Comparison of ENCODE assay signal across 7 cellular contexts in the genomic region with DNA sequence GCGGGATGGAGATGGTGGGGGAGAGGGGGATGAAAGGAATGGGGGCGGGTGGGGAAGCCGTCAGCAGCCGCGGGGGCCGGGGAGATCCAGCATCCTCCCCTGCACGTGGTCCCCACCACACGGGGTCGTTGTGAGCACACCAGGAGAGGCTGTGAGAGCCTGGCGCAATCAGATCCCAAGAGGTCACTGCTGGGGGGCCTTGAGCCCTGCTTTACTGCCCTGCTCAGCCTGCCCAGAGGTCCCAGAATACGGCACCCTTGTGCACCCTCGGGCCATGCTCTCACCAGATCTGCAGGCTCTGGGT. TPM values are rescaled to one million over a fixed set of nuclear protein-coding genes. Genes with fewer than 3 reads are reported as not detected.
DNase-seq lines count a peak whose midpoint lies in the region; FAIRE-seq and TF ChIP-seq lines count a peak whose summit lies in the region.

No MANE protein-coding gene starts in this region.

- no peak overlapping the region for H2AFZ ChIP-seq in endothelial cell of umbilical vein (ENCODE audit: low read depth, low read length)

- no peaks in the 10 kb centered on the region for H3K27me3 ChIP-seq in endothelial cell of umbilical vein (ENCODE audit: control insufficient read depth in 2 of 2, insufficient read depth in 2 of 2, low read length in 2 of 2)
- H3K27me3 ChIP-seq in ovary: no peaks in the 10 kb centered on the region

- FAIRE-seq in GM12892 (lab: Jason Lieb, UNC) (no peak), endothelial cell of umbilical vein (lab: Jason Lieb, UNC) (no peak)

- no peaks in the 10 kb centered on the region for H3K4me1 ChIP-seq in endothelial cell of umbilical vein (ENCODE audit: control insufficient read depth, extremely low read depth, insufficient read depth, low read length)
- H3K4me1 ChIP-seq in ovary (ENCODE audit: insufficient read depth): no peaks in the 10 kb centered on the region

- H4K20me1 ChIP-seq in endothelial cell of umbilical vein (replicated peaks; ENCODE audit: control insufficient read depth, extremely low read depth, insufficient read depth, low read length): no peaks in the 10 kb centered on the region

- WGBS in ovary, 3 donors: 2 to 3% (median 2%) methylated on average over 11 to 12 of the region's 12 CpGs

- no peak overlapping the region for H3K9ac ChIP-seq in endothelial cell of umbilical vein (replicated peaks; ENCODE audit: extremely low read depth, insufficient read depth, low read length)

- DNase-seq in GM12892 (ENCODE audit: insufficient read length) (peak; percentile 62), NCI-H524 treated with DMSO at 0.1 percent for 48 hours (lab: John Stamatoyannopoulos, UW) (peak; percentile 21), endothelial cell of umbilical vein (ENCODE audit: low read depth, low spot score) (peak; percentile 10), ovary (peak; percentile 27 to 61 (median 37)), SIG-M5 treated with dmso at 0.1 percent for 504 hours (lab: John Stamatoyannopoulos, UW; ENCODE audit: unreplicated experiment) (no peak), G401 (ENCODE audit: low spot score) (no peak)
- DNase-seq in stimulated activated CD4-positive, alpha-beta T cell treated with anti-CD3 and anti-CD28 coated beads, Interleukin-2, amount 100 ng/mL, for 48 hours: no peak

- CTCF ChIA-PET in endothelial cell of umbilical vein (lab: Charles Lee): interaction anchor here (0.6 to 2.2 kb wide), 7 partner anchors 92 to 362 kb away, joined by 3 to 26 read pairs (median 4); no protein-coding TSS in a partner anchor

- H3K9me3 ChIP-seq in endothelial cell of umbilical vein (replicated peaks; ENCODE audit: control insufficient read depth, insufficient read depth, low read length) (no peaks in the 10 kb centered on the region), ovary (no peaks in the 10 kb centered on the region)

- H3K9me1 ChIP-seq in endothelial cell of umbilical vein (replicated peaks; ENCODE audit: control insufficient read depth, extremely low read depth, insufficient read depth, low read length): no peaks in the 10 kb centered on the region

- no TSS peak for BruUV-seq in endothelial cell of umbilical vein (replicated peaks; lab: Mats Ljungman, UMichigan)

- POLR2A ChIA-PET in endothelial cell of umbilical vein (lab: Charles Lee): no interaction called here

- H3K36me3 ChIP-seq in endothelial cell of umbilical vein (ENCODE audit: control insufficient read depth in 2 of 2, extremely low read depth in 1 of 2, insufficient read depth in 2 of 2, low read length in 2 of 2): peaks cover 0 to 2% of the 10 kb centered on the region in 2 experiments
- H3K36me3 ChIP-seq in ovary: no peaks in the 10 kb centered on the region

- in situ Hi-C loops in G401 (cut with HindIII; ENCODE audit: low sequenced_read_pairs): no loop called here

- peak in 1 of 2 donors; percentile 69 for TF ChIP-seq CTCF in endothelial cell of umbilical vein (IDR thresholded peaks at IDR 0.05; ENCODE audit: extremely low read depth in 1 of 2, insufficient read depth in 1 of 2, low read depth in 1 of 2, low read length in 2 of 2)
- no peak for TF ChIP-seq CTCF in ovary (IDR thresholded peaks at IDR 0.05)

- H3K4me3 ChIP-seq in endothelial cell of umbilical vein (replicated peaks in 1 of 3; ENCODE audit: insufficient read depth in 1 of 3, low read depth in 1 of 3, low read length in 3 of 3): no peak overlapping the region
- H3K4me3 ChIP-seq in ovary: no peak overlapping the region

- H3K27ac ChIP-seq in endothelial cell of umbilical vein (ENCODE audit: insufficient read depth, low read depth, low read length): no peak overlapping the region
- no peak overlapping the region for H3K27ac ChIP-seq in ovary

- H3K79me2 ChIP-seq in endothelial cell of umbilical vein (ENCODE audit: control insufficient read depth, insufficient read depth, low read length): no peaks in the 10 kb centered on the region

- intact Hi-C loops in endothelial cell of umbilical vein (cut with micrococcal nuclease) (loop anchor here (1.0 to 5.0 kb wide), 2 partner anchors 280 to 362 kb away; no protein-coding TSS in a partner anchor), ovary (cut with DNase I) (no loop called here)

- TF ChIP-seq POLR2A in GM12892 (IDR thresholded peaks at IDR 0.05; ENCODE audit: low read depth, low read length): no peak
- no peak for TF ChIP-seq POLR2A in endothelial cell of umbilical vein (IDR thresholded peaks at IDR 0.05; ENCODE audit: low read depth, low read length)
- TF ChIP-seq POLR2A in ovary (IDR thresholded peaks at IDR 0.05): no peak

- dilution Hi-C loops in endothelial cell of umbilical vein (cut with MboI; ENCODE audit: extremely low pct_ligation_motif_present, low sequenced_read_pairs): no loop called here

- no peak overlapping the region for H3K4me2 ChIP-seq in endothelial cell of umbilical vein (ENCODE audit: insufficient read depth, low read length)

- no peak for TF ChIP-seq EP300 in ovary (IDR thresholded peaks at IDR 0.05)

TF ChIP-seq in endothelial cell of umbilical vein, 7 proteins besides CTCF, POLR2A, EP300 and RAD21:
- TF ChIP-seq POLR2AphosphoS5 (IDR thresholded peaks at IDR 0.05; ENCODE audit: insufficient read depth, low read depth, low read length) (no peak), MYC (IDR thresholded peaks at IDR 0.05; ENCODE audit: low read depth, low read length) (no peak), JUN (IDR thresholded peaks at IDR 0.05; ENCODE audit: borderline replicate concordance, insufficient read depth, insufficient read length, low read depth) (no peak), MAX (IDR thresholded peaks at IDR 0.05; ENCODE audit: insufficient read depth, insufficient read length) (no peak), EZH2 (IDR thresholded peaks at IDR 0.05; ENCODE audit: borderline replicate concordance, low read depth, low read length, severe bottlenecking) (no peak), GATA2 (IDR thresholded peaks at IDR 0.05; ENCODE audit: insufficient read depth, insufficient read length, low read depth, low read length) (no peak), FOS (IDR thresholded peaks at IDR 0.05; ENCODE audit: borderline replicate concordance, insufficient read depth, low read length) (no peak)

RNA-seq across cellular contexts. Expression of gene CABP7, which starts 7.4 kb away (rescaled TPM):
- 0.08 TPM for polyA plus RNA-seq in GM12892 (2012; ENCODE audit: missing spikeins)
- total RNA-seq in endothelial cell of umbilical vein (not detected in 2 replicates), ovary (under 1 TPM in 2 of 7 donors, not detected in 5; 0.07 to 0.23 TPM)
- polyA plus RNA-seq in endothelial cell of umbilical vein (not detected in 2 replicates), ovary (under 1 TPM in 1 of 2 donors, not detected in 1; 0.04 TPM)
- not detected in 2 replicates for polyA plus RNA-seq in endothelial cell of umbilical vein (2011; cell fraction: cytosol; rRNA removed)
- polyA plus RNA-seq in endothelial cell of umbilical vein (2011; cell fraction: nucleus; rRNA removed): 0.04 TPM in 1 of 2 replicates, not detected in the other
- 0.08 TPM in 2 replicates for polyA plus RNA-seq in endothelial cell of umbilical vein (2012)
- polyA minus RNA-seq in endothelial cell of umbilical vein: not detected in 2 replicates
- not detected for polyA minus RNA-seq in endothelial cell of umbilical vein (2011; cell fraction: cytosol; rRNA and poly(A)+ RNA removed)
- not detected in 2 replicates for polyA minus RNA-seq in endothelial cell of umbilical vein (2011; cell fraction: nucleus; rRNA and poly(A)+ RNA removed)
- 1.5 and 2.8 TPM in 2 replicates for total RNA-seq in G401 (2014; rRNA removed; shearing (Covaris generic))

RNA-seq across cellular contexts. Expression of gene ZMAT5, which starts 39.6 kb away (rescaled TPM):
- polyA plus RNA-seq in GM12892 (2012; ENCODE audit: missing spikeins): 14.7 TPM
- total RNA-seq in endothelial cell of umbilical vein: 23.1 and 24.9 TPM in 2 replicates
- polyA plus RNA-seq in endothelial cell of umbilical vein: 43.6 and 54.8 TPM in 2 replicates
- 28.0 and 32.4 TPM in 2 replicates for polyA plus RNA-seq in endothelial cell of umbilical vein (2011; cell fraction: cytosol; rRNA removed)
- polyA plus RNA-seq in endothelial cell of umbilical vein (2011; cell fraction: nucleus; rRNA removed): 12.6 and 14.8 TPM in 2 replicates
- polyA plus RNA-seq in endothelial cell of umbilical vein (2012): 18.2 and 23.2 TPM in 2 replicates
- 6.7 and 7.3 TPM in 2 replicates for polyA minus RNA-seq in endothelial cell of umbilical vein
- 1.6 TPM for polyA minus RNA-seq in endothelial cell of umbilical vein (2011; cell fraction: cytosol; rRNA and poly(A)+ RNA removed)
- 2.7 and 3.0 TPM in 2 replicates for polyA minus RNA-seq in endothelial cell of umbilical vein (2011; cell fraction: nucleus; rRNA and poly(A)+ RNA removed)
- total RNA-seq in ovary: 10 to 100 TPM; 16.1 to 27.2 (median 22.3) TPM
- 10 to 100 TPM in 1 of 2 donors, 1 to 10 TPM in 1; 5.7 to 17.7 TPM for polyA plus RNA-seq in ovary
- total RNA-seq in G401 (2014; rRNA removed; shearing (Covaris generic)): 28.7 and 30.0 TPM in 2 replicates

RNA-seq across cellular contexts. Expression of gene UQCR10, which starts 40.0 kb away (rescaled TPM):
- 154 TPM for polyA plus RNA-seq in GM12892 (2012; ENCODE audit: missing spikeins)
- total RNA-seq in endothelial cell of umbilical vein: 94.0 and 96.6 TPM in 2 replicates
- polyA plus RNA-seq in endothelial cell of umbilical vein: 196 and 215 TPM in 2 replicates
- 228 and 254 TPM in 2 replicates for polyA plus RNA-seq in endothelial cell of umbilical vein (2011; cell fraction: cytosol; rRNA removed)
- polyA plus RNA-seq in endothelial cell of umbilical vein (2011; cell fraction: nucleus; rRNA removed): 52.5 and 57.9 TPM in 2 replicates
- polyA plus RNA-seq in endothelial cell of umbilical vein (2012): 132 and 140 TPM in 2 replicates
- polyA minus RNA-seq in endothelial cell of umbilical vein: 53.0 and 69.3 TPM in 2 replicates
- 48.4 TPM for polyA minus RNA-seq in endothelial cell of umbilical vein (2011; cell fraction: cytosol; rRNA and poly(A)+ RNA removed)
- polyA minus RNA-seq in endothelial cell of umbilical vein (2011; cell fraction: nucleus; rRNA and poly(A)+ RNA removed): 17.4 and 23.7 TPM in 2 replicates
- total RNA-seq in ovary: 10 to 100 TPM; 24.2 to 61.2 (median 49.1) TPM
- polyA plus RNA-seq in ovary: 10 to 100 TPM; 78.2 to 93.1 TPM
- 114 and 138 TPM in 2 replicates for total RNA-seq in G401 (2014; rRNA removed; shearing (Covaris generic))

Comparison
In these comparisons a context has a peak if more than half of its experiments do, and no peak if none do; other contexts are left out.
1. DNase-seq: peak in GM12892 (single experiment), NCI-H524 treated with DMSO at 0.1 percent for 48 hours (single experiment), endothelial cell of umbilical vein (single experiment) and ovary (5 of 5); none in SIG-M5 treated with dmso at 0.1 percent for 504 hours (single experiment), G401 (single experiment) and stimulated activated CD4-positive, alpha-beta T cell treated with anti-CD3 and anti-CD28 coated beads, Interleukin-2, amount 100 ng/mL, for 48 hours (0 of 2).